ENCODE assay signal across 11 cellular contexts in the genomic region with DNA sequence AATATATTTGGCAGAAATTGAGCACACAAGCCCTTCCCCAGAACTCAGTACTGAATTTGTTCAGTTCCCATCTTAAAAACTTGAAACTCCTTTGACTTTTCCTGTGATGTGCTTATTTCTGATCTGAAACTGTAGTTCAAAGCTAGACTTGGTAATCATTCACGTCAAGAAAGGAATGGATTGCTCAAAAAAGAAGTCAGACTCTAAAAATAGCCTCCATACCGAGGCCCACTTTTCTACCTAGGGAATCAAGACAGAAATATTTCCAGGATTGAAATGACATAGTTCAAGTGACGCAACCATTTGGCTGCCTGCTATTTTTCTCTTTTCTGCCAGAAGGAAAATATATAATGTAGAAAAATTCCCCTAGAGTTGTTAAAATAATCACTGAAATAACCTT.
DNase-seq lines count a peak whose midpoint lies in the region; ATAC-seq and TF ChIP-seq lines count a peak whose summit lies in the region.
"Had no signal": no experiment of that assay in that cellular context is flagged by ENCODE, and none has a peak within 500 bp of the region (broad histone marks: within the 10 kb centered on the region; RNA-seq: fewer than 3 reads in every experiment).

No MANE protein-coding gene starts in this region.

- peaks cover 60% of the 10 kb centered on the region for H3K4me1 Mint-ChIP-seq in activated CD8-positive, alpha-beta T cell treated with anti-CD3 and anti-CD28 coated beads for 36 hours (ENCODE audit: low read depth)
- peaks cover 19% of the 10 kb centered on the region for H3K4me1 Mint-ChIP-seq in activated CD8-positive, alpha-beta T cell treated with anti-CD3 and anti-CD28 coated beads, Interleukin-2, amount 10 ng/mL, durations not matched to agents 7 days and 5 days (ENCODE audit: low read depth)
- peaks cover 58% of the 10 kb centered on the region for H3K4me1 Mint-ChIP-seq in activated T-helper 2 cell treated with anti-CD3 and anti-CD28 coated beads, Interferon-gamma antibody, Interleukin-2, Interleukin-4, amounts not matched to agents 10 μg/mL and 5 μg/mL and 100 μg/mL, durations not matched to agents 14 hours and 24 hours and 36 hours (ENCODE audit: low read depth)
- peaks cover 67% of the 10 kb centered on the region for H3K4me1 Mint-ChIP-seq in stimulated activated naive CD8-positive, alpha-beta T cell treated with anti-CD3 and anti-CD28 coated beads, Interleukin-15, amount 100 ng/mL, for 72 hours

- H3K4me1 ChIP-seq in gastroesophageal sphincter: peaks cover 15 to 84% (median 20%) of the 10 kb centered on the region in 3 donors

- H3K36me3 ChIP-seq in gastroesophageal sphincter: no peaks in the 10 kb centered on the region

- no peaks in the 10 kb centered on the region for H3K27me3 ChIP-seq in gastroesophageal sphincter

- no peaks in the 10 kb centered on the region for H3K9me3 ChIP-seq in gastroesophageal sphincter

- H3K4me3 ChIP-seq in gastroesophageal sphincter: no peak overlapping the region

- TF ChIP-seq CTCF in activated CD8-positive, alpha-beta T cell treated with anti-CD3 and anti-CD28 coated beads for 36 hours (IDR thresholded peaks at IDR 0.05): no peak
- no peak for TF ChIP-seq CTCF in gastroesophageal sphincter (IDR thresholded peaks at IDR 0.05)

- peaks cover 6% of the 10 kb centered on the region for H3K36me3 Mint-ChIP-seq in activated CD8-positive, alpha-beta T cell treated with anti-CD3 and anti-CD28 coated beads for 36 hours (ENCODE audit: low read depth)
- peaks cover 4% of the 10 kb centered on the region for H3K36me3 Mint-ChIP-seq in activated CD8-positive, alpha-beta T cell treated with anti-CD3 and anti-CD28 coated beads, Interleukin-2, amount 10 ng/mL, durations not matched to agents 7 days and 5 days (ENCODE audit: low read depth)
- peaks cover 36% of the 10 kb centered on the region for H3K36me3 Mint-ChIP-seq in activated T-helper 2 cell treated with anti-CD3 and anti-CD28 coated beads, Interferon-gamma antibody, Interleukin-2, Interleukin-4, amounts not matched to agents 10 μg/mL and 5 μg/mL and 100 μg/mL, durations not matched to agents 14 hours and 24 hours and 36 hours (ENCODE audit: low read depth)

- peak overlapping the region; percentile 40 for H3K27ac Mint-ChIP-seq in activated CD8-positive, alpha-beta T cell treated with anti-CD3 and anti-CD28 coated beads for 36 hours
- H3K27ac Mint-ChIP-seq in activated CD8-positive, alpha-beta T cell treated with anti-CD3 and anti-CD28 coated beads, Interleukin-2, amount 10 ng/mL, durations not matched to agents 7 days and 5 days: no peak overlapping the region
- H3K27ac Mint-ChIP-seq in activated T-helper 2 cell treated with anti-CD3 and anti-CD28 coated beads, Interferon-gamma antibody, Interleukin-2, Interleukin-4, amounts not matched to agents 10 μg/mL and 5 μg/mL and 100 μg/mL, durations not matched to agents 14 hours and 24 hours and 36 hours: peak overlapping the region; percentile 75
- no peak overlapping the region for H3K27ac Mint-ChIP-seq in stimulated activated naive CD8-positive, alpha-beta T cell treated with anti-CD3 and anti-CD28 coated beads, Interleukin-15, amount 100 ng/mL, for 72 hours

- ATAC-seq in activated CD8-positive, alpha-beta T cell treated with anti-CD3 and anti-CD28 coated beads for 36 hours: no peak
- ATAC-seq in activated CD8-positive, alpha-beta T cell treated with anti-CD3 and anti-CD28 coated beads, Interleukin-2, amount 10 ng/mL, durations not matched to agents 7 days and 5 days: no peak
- ATAC-seq in gastroesophageal sphincter: peak; percentile 81
- ATAC-seq in stimulated activated naive CD8-positive, alpha-beta T cell treated with anti-CD3 and anti-CD28 coated beads, Interleukin-15, amount 100 ng/mL, for 72 hours: peak; percentile 24

- no peaks in the 10 kb centered on the region for H3K9me3 Mint-ChIP-seq in activated CD8-positive, alpha-beta T cell treated with anti-CD3 and anti-CD28 coated beads for 36 hours
- H3K9me3 Mint-ChIP-seq in activated CD8-positive, alpha-beta T cell treated with anti-CD3 and anti-CD28 coated beads, Interleukin-2, amount 10 ng/mL, durations not matched to agents 7 days and 5 days (ENCODE audit: insufficient read depth): no peaks in the 10 kb centered on the region
- H3K9me3 Mint-ChIP-seq in activated T-helper 2 cell treated with anti-CD3 and anti-CD28 coated beads, Interferon-gamma antibody, Interleukin-2, Interleukin-4, amounts not matched to agents 10 μg/mL and 5 μg/mL and 100 μg/mL, durations not matched to agents 14 hours and 24 hours and 36 hours: no peaks in the 10 kb centered on the region
- no peaks in the 10 kb centered on the region for H3K9me3 Mint-ChIP-seq in stimulated activated naive CD8-positive, alpha-beta T cell treated with anti-CD3 and anti-CD28 coated beads, Interleukin-15, amount 100 ng/mL, for 72 hours

- POLR2A ChIA-PET in activated CD8-positive, alpha-beta T cell treated with anti-CD3 and anti-CD28 coated beads for 36 hours (lab: Charles Lee): interaction anchor here (1.0 to 1.8 kb wide), 4 partner anchors 13 to 230 kb away, joined by 3 to 6 read pairs (median 4); no protein-coding TSS in a partner anchor
- POLR2A ChIA-PET in activated CD8-positive, alpha-beta T cell treated with anti-CD3 and anti-CD28 coated beads, Interleukin-2, amount 10 ng/mL, durations not matched to agents 7 days and 5 days (lab: Charles Lee): interaction anchor here (1.5 kb wide), 1 partner anchor 10 kb away, joined by 3 read pairs; no protein-coding TSS in a partner anchor

- WGBS in gastroesophageal sphincter (ENCODE audit: low coverage in 1 of 2), 2 donors: 11 to 25% methylated on average over 3 of the region's 3 CpGs

- CTCF ChIA-PET in activated CD8-positive, alpha-beta T cell treated with anti-CD3 and anti-CD28 coated beads for 36 hours (lab: Charles Lee): interaction anchor here (1.2 to 1.9 kb wide), 3 partner anchors 12 to 253 kb away, joined by 3 to 9 read pairs (median 3); no protein-coding TSS in a partner anchor
- CTCF ChIA-PET in activated CD8-positive, alpha-beta T cell treated with anti-CD3 and anti-CD28 coated beads, Interleukin-2, amount 10 ng/mL, durations not matched to agents 7 days and 5 days (lab: Charles Lee): interaction anchor here (1.4 to 3.7 kb wide), 2 partner anchors 34 to 253 kb away, joined by 3 to 11 read pairs; no protein-coding TSS in a partner anchor

- no peak overlapping the region for H3K4me3 Mint-ChIP-seq in activated CD8-positive, alpha-beta T cell treated with anti-CD3 and anti-CD28 coated beads for 36 hours
- H3K4me3 Mint-ChIP-seq in activated CD8-positive, alpha-beta T cell treated with anti-CD3 and anti-CD28 coated beads, Interleukin-2, amount 10 ng/mL, durations not matched to agents 7 days and 5 days: no peak overlapping the region
- no peak overlapping the region for H3K4me3 Mint-ChIP-seq in activated T-helper 2 cell treated with anti-CD3 and anti-CD28 coated beads, Interferon-gamma antibody, Interleukin-2, Interleukin-4, amounts not matched to agents 10 μg/mL and 5 μg/mL and 100 μg/mL, durations not matched to agents 14 hours and 24 hours and 36 hours (ENCODE audit: low read depth)
- H3K4me3 Mint-ChIP-seq in stimulated activated naive CD8-positive, alpha-beta T cell treated with anti-CD3 and anti-CD28 coated beads, Interleukin-15, amount 100 ng/mL, for 72 hours: peak overlapping the region; percentile 13 to 44

- no peaks in the 10 kb centered on the region for H3K27me3 Mint-ChIP-seq in activated CD8-positive, alpha-beta T cell treated with anti-CD3 and anti-CD28 coated beads for 36 hours
- H3K27me3 Mint-ChIP-seq in activated CD8-positive, alpha-beta T cell treated with anti-CD3 and anti-CD28 coated beads, Interleukin-2, amount 10 ng/mL, durations not matched to agents 7 days and 5 days (ENCODE audit: low read depth): no peaks in the 10 kb centered on the region
- H3K27me3 Mint-ChIP-seq in activated T-helper 2 cell treated with anti-CD3 and anti-CD28 coated beads, Interferon-gamma antibody, Interleukin-2, Interleukin-4, amounts not matched to agents 10 μg/mL and 5 μg/mL and 100 μg/mL, durations not matched to agents 14 hours and 24 hours and 36 hours (ENCODE audit: low read depth): no peaks in the 10 kb centered on the region
- no peaks in the 10 kb centered on the region for H3K27me3 Mint-ChIP-seq in stimulated activated naive CD8-positive, alpha-beta T cell treated with anti-CD3 and anti-CD28 coated beads, Interleukin-15, amount 100 ng/mL, for 72 hours

- no peak for DNase-seq in activated CD8-positive, alpha-beta T cell treated with anti-CD3 and anti-CD28 coated beads for 36 hours
- no peak for DNase-seq in activated CD8-positive, alpha-beta T cell treated with anti-CD3 and anti-CD28 coated beads, Interleukin-2, amount 10 ng/mL, durations not matched to agents 7 days and 5 days
- DNase-seq in activated T-helper 2 cell treated with anti-CD3 and anti-CD28 coated beads, Interferon-gamma antibody, Interleukin-2, Interleukin-4, amounts not matched to agents 10 μg/mL and 5 μg/mL and 100 μg/mL, durations not matched to agents 14 hours and 24 hours and 36 hours (ENCODE audit: low spot score): no peak
- DNase-seq in stimulated activated naive CD8-positive, alpha-beta T cell treated with anti-CD3 and anti-CD28 coated beads, Interleukin-15, amount 100 ng/mL, for 72 hours: no peak
- DNase-seq in NCI-H524 treated with DMSO at 0.1 percent for 48 hours (lab: John Stamatoyannopoulos, UW): no peak
- no peak for DNase-seq in NCI-H2196 treated with DMSO at 0.1 percent for 48 hours (lab: John Stamatoyannopoulos, UW; ENCODE audit: unreplicated experiment)
- no peak for DNase-seq in OCI-M2 (lab: John Stamatoyannopoulos, UW; ENCODE audit: unreplicated experiment)
- DNase-seq: effector CD4-positive, alpha-beta T cell; left cardiac atrium; NCI-H187 treated with DMSO at 0.1 percent for 48 hours had no signal

- TF ChIP-seq POLR2A in gastroesophageal sphincter (IDR thresholded peaks at IDR 0.05): no peak

- TF ChIP-seq EP300 in gastroesophageal sphincter (IDR thresholded peaks at IDR 0.05): no peak

- intact Hi-C loops in activated CD8-positive, alpha-beta T cell treated with anti-CD3 and anti-CD28 coated beads for 36 hours (cut with micrococcal nuclease): no loop called here
- intact Hi-C loops in activated T-helper 2 cell treated with anti-CD3 and anti-CD28 coated beads, Interferon-gamma antibody, Interleukin-2, Interleukin-4, amounts not matched to agents 10 μg/mL and 5 μg/mL and 100 μg/mL, durations not matched to agents 14 hours and 24 hours and 36 hours (cut with micrococcal nuclease): loop anchor here (1.0 to 2.0 kb wide), 2 partner anchors 57 to 124 kb away; no protein-coding TSS in a partner anchor

- H3K27ac ChIP-seq in gastroesophageal sphincter: peak overlapping the region; percentile 72 to 91 (median 80)

Comparison
In these comparisons a context has a peak if more than half of its experiments do, and no peak if none do; other contexts are left out.
1. H3K27ac Mint-ChIP-seq: peak in activated CD8-positive, alpha-beta T cell treated with anti-CD3 and anti-CD28 coated beads for 36 hours (single experiment) and activated T-helper 2 cell treated with anti-CD3 and anti-CD28 coated beads, Interferon-gamma antibody, Interleukin-2, Interleukin-4, amounts not matched to agents 10 μg/mL and 5 μg/mL and 100 μg/mL, durations not matched to agents 14 hours and 24 hours and 36 hours (single experiment); none in activated CD8-positive, alpha-beta T cell treated with anti-CD3 and anti-CD28 coated beads, Interleukin-2, amount 10 ng/mL, durations not matched to agents 7 days and 5 days (single experiment) and stimulated activated naive CD8-positive, alpha-beta T cell treated with anti-CD3 and anti-CD28 coated beads, Interleukin-15, amount 100 ng/mL, for 72 hours (0 of 2).
2. ATAC-seq: peak in gastroesophageal sphincter (single experiment) and stimulated activated naive CD8-positive, alpha-beta T cell treated with anti-CD3 and anti-CD28 coated beads, Interleukin-15, amount 100 ng/mL, for 72 hours (single experiment); none in activated CD8-positive, alpha-beta T cell treated with anti-CD3 and anti-CD28 coated beads for 36 hours (single experiment) and activated CD8-positive, alpha-beta T cell treated with anti-CD3 and anti-CD28 coated beads, Interleukin-2, amount 10 ng/mL, durations not matched to agents 7 days and 5 days (single experiment).
3. H3K4me3 Mint-ChIP-seq: peak in stimulated activated naive CD8-positive, alpha-beta T cell treated with anti-CD3 and anti-CD28 coated beads, Interleukin-15, amount 100 ng/mL, for 72 hours (2 of 2); none in activated CD8-positive, alpha-beta T cell treated with anti-CD3 and anti-CD28 coated beads for 36 hours (single experiment), activated CD8-positive, alpha-beta T cell treated with anti-CD3 and anti-CD28 coated beads, Interleukin-2, amount 10 ng/mL, durations not matched to agents 7 days and 5 days (single experiment) and activated T-helper 2 cell treated with anti-CD3 and anti-CD28 coated beads, Interferon-gamma antibody, Interleukin-2, Interleukin-4, amounts not matched to agents 10 μg/mL and 5 μg/mL and 100 μg/mL, durations not matched to agents 14 hours and 24 hours and 36 hours (single experiment).